ENCODE assay signal across 2 cellular contexts in the genomic region with DNA sequence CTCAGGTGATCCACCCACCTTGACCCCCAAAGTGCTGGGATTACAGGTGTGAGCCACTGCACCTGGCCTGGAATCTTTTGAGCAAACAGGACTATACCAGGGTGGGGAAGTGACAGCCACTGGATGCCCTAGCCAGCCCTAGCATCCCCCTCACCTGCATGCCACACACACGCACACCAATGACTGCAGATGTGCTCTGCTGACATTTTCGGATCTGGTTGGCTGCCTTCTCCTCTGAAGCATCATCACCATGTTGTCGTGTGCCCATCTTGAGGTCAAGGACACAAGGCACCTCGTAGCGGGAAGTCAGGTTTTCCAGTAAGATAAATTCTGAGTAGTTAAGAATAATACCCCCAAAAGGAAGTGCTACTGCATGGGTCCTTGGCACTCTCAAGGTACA.
TF ChIP-seq lines count a peak whose summit lies in the region.

No MANE protein-coding gene starts in this region.

TF ChIP-seq in IMR-90, 13 proteins besides CTCF, POLR2A, EP300 and RAD21:
- TF ChIP-seq RCOR1 (IDR thresholded peaks at IDR 0.05; ENCODE audit: insufficient replicate concordance, low read length) (no peak), CHD1 (IDR thresholded peaks at IDR 0.05; ENCODE audit: low read depth, low read length) (no peak), MAZ (IDR thresholded peaks at IDR 0.05; ENCODE audit: borderline replicate concordance, low read depth, low read length) (no peak), BHLHE40 (IDR thresholded peaks at IDR 0.05; ENCODE audit: low read depth, low read length) (no peak), MAFK (IDR thresholded peaks at IDR 0.05; ENCODE audit: low read depth, low read length) (no peak), FOS (IDR thresholded peaks at IDR 0.05; ENCODE audit: low read depth, low read length) (no peak), MXI1 (IDR thresholded peaks at IDR 0.05; ENCODE audit: borderline replicate concordance, low read depth, low read length) (no peak), USF2 (IDR thresholded peaks at IDR 0.05; ENCODE audit: low read depth, low read length) (no peak), NFE2L2 (IDR thresholded peaks at IDR 0.05; ENCODE audit: low read depth, low read length) (no peak), SMC3 (IDR thresholded peaks at IDR 0.05; ENCODE audit: low read depth, low read length) (no peak), CEBPB (IDR thresholded peaks at IDR 0.05; ENCODE audit: low read depth, low read length) (no peak), RFX5 (IDR thresholded peaks at IDR 0.05; ENCODE audit: low read depth, low read length) (no peak)
- TF ChIP-seq, protein P1, sequence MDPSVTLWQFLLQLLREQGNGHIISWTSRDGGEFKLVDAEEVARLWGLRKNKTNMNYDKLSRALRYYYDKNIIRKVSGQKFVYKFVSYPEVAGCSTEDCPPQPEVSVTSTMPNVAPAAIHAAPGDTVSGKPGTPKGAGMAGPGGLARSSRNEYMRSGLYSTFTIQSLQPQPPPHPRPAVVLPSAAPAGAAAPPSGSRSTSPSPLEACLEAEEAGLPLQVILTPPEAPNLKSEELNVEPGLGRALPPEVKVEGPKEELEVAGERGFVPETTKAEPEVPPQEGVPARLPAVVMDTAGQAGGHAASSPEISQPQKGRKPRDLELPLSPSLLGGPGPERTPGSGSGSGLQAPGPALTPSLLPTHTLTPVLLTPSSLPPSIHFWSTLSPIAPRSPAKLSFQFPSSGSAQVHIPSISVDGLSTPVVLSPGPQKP (IDR thresholded peaks at IDR 0.05; ENCODE audit: borderline replicate concordance, low read depth, low read length), result no peak

TF ChIP-seq in GM12878, 131 proteins besides CTCF, POLR2A, EP300 and RAD21:
- TF ChIP-seq SRF (IDR thresholded peaks at IDR 0.05; ENCODE audit: low read depth in 2 of 2, low read length in 2 of 2) (no peak), GATAD2B (conservative IDR thresholded peaks at IDR 0.05; ENCODE audit: low read depth) (no peak), ZNF274 (IDR thresholded peaks at IDR 0.05; ENCODE audit: insufficient read depth, insufficient read length) (no peak), MXI1 (IDR thresholded peaks at IDR 0.05; ENCODE audit: low read depth, low read length) (no peak), IRF4 (IDR thresholded peaks at IDR 0.05; ENCODE audit: low read depth, low read length) (no peak), BCLAF1 (IDR thresholded peaks at IDR 0.05) (no peak), HCFC1 (IDR thresholded peaks at IDR 0.05; ENCODE audit: low read length) (no peak), ZNF622 (IDR thresholded peaks at IDR 0.05) (no peak), BACH1 (IDR thresholded peaks at IDR 0.05; ENCODE audit: borderline replicate concordance) (no peak), CBX3 (IDR thresholded peaks at IDR 0.05; ENCODE audit: borderline replicate concordance, low read depth) (no peak), EZH2 (IDR thresholded peaks at IDR 0.05; ENCODE audit: borderline replicate concordance, control insufficient read depth, low read depth, low read length) (no peak), RAD51 (IDR thresholded peaks at IDR 0.05) (no peak), SREBF1 (IDR thresholded peaks at IDR 0.05; ENCODE audit: low read length) (no peak), IKZF1 (conservative IDR thresholded peaks at IDR 0.05) (no peak), PAX5 (IDR thresholded peaks at IDR 0.05; ENCODE audit: borderline replicate concordance, low read depth, low read length) (no peak)
- TF ChIP-seq, protein P2, sequence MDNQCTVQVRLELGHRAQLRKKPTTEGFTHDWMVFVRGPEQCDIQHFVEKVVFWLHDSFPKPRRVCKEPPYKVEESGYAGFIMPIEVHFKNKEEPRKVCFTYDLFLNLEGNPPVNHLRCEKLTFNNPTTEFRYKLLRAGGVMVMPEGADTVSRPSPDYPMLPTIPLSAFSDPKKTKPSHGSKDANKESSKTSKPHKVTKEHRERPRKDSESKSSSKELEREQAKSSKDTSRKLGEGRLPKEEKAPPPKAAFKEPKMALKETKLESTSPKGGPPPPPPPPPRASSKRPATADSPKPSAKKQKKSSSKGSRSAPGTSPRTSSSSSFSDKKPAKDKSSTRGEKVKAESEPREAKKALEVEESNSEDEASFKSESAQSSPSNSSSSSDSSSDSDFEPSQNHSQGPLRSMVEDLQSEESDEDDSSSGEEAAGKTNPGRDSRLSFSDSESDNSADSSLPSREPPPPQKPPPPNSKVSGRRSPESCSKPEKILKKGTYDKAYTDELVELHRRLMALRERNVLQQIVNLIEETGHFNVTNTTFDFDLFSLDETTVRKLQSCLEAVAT (IDR thresholded peaks at IDR 0.05), result no peak
- TF ChIP-seq, protein P1 (IDR thresholded peaks at IDR 0.05; ENCODE audit: low read depth, low read length), result no peak
- TF ChIP-seq, protein P3, sequence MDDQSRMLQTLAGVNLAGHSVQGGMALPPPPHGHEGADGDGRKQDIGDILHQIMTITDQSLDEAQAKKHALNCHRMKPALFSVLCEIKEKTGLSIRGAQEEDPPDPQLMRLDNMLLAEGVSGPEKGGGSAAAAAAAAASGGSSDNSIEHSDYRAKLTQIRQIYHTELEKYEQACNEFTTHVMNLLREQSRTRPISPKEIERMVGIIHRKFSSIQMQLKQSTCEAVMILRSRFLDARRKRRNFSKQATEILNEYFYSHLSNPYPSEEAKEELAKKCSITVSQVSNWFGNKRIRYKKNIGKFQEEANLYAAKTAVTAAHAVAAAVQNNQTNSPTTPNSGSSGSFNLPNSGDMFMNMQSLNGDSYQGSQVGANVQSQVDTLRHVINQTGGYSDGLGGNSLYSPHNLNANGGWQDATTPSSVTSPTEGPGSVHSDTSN (IDR thresholded peaks at IDR 0.05; ENCODE audit: insufficient replicate concordance, low read depth, low read length), result no peak
TF ChIP-seq in GM12878: peak in this region for 0.
